In genomic region chr10:120436431-120437142, GRCh38 we compare ENCODE assay signal across 1 cellular context.
A peak's percentile ranks its signal among the peaks of the same experiment; 100 is the strongest.
TF ChIP-seq lines count a peak whose summit lies in the region.

No MANE protein-coding gene starts in this region.

TF ChIP-seq in H1, 55 proteins besides CTCF, POLR2A, EP300 and RAD21:
- TF ChIP-seq ASH2L (IDR thresholded peaks at IDR 0.05; ENCODE audit: low read length) (no peak), USF2 (IDR thresholded peaks at IDR 0.05; ENCODE audit: low read length) (peak; percentile 27; the same call in 1 of the 2 replicates)
